19 cellular contexts compared by ENCODE assay signal in the genomic region with DNA sequence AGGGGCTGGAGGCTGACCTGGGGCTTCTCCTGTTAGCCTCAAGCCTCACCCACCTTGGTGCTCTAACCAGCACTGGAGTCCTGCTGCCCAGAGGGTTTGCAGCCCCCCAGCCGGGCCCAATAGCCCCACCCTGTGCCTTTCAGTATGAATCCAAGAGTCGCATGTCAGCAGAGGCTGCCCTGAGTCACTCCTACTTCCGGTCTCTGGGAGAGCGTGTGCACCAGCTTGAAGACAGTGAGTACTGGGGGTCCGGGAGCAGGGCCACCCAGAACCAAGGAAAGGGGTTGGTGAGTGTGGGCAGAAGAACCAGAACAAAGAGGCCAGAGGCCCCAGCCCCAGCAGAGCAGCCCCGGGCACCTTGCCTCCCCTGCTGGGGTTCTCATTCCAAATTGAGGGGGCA. TPM values are rescaled to one million over a fixed set of nuclear protein-coding genes. Genes with fewer than 3 reads are reported as not detected.
DNase-seq lines count a peak whose midpoint lies in the region; ATAC-seq, FAIRE-seq and TF ChIP-seq lines count a peak whose summit lies in the region.
"Had no signal": no experiment of that assay in that cellular context is flagged by ENCODE, and none has a peak within 500 bp of the region (broad histone marks: within the 10 kb centered on the region; RNA-seq: fewer than 3 reads in every experiment).

No MANE protein-coding gene starts in this region.

- DNase-seq in Daoy (ENCODE audit: low read depth) (peak; percentile 71), HFFc6 (no peak), thyroid gland (no peak), posterior vena cava (ENCODE audit: low spot score) (no peak), NCI-H1417 treated with DMSO at 0.1 percent for 48 hours (lab: John Stamatoyannopoulos, UW) (no peak), pancreas (no peak)
- no peak for DNase-seq in effector memory CD8-positive, alpha-beta T cell
- DNase-seq: CD8-positive, alpha-beta T cell; DMS53; H9; NCI-H1417; NCI-H187 treated with DMSO at 0.1 percent for 48 hours; NCI-H2227 treated with DMSO at 0.1 percent for 48 hours; NCI-H510A treated with DMSO at 0.1 percent for 48 hours; NCI-H774; PC-9 had no signal

- H3K27me3 ChIP-seq in OCI-LY3 (ENCODE audit: low read depth, low read length): no peaks in the 10 kb centered on the region
- no peaks in the 10 kb centered on the region for H3K27me3 ChIP-seq in thyroid gland
- H3K27me3 ChIP-seq in pancreas: no peaks in the 10 kb centered on the region

- no peaks in the 10 kb centered on the region for H4K20me1 ChIP-seq in OCI-LY3 (ENCODE audit: insufficient read depth, low read length)

- H3K4me1 ChIP-seq in OCI-LY3 (ENCODE audit: low read length) (peaks cover 19% of the 10 kb centered on the region), thyroid gland (peaks cover 0 to 7% of the 10 kb centered on the region in 2 donors), pancreas (no peaks in the 10 kb centered on the region)

- H3K9me3 Mint-ChIP-seq in HFFc6: no peaks in the 10 kb centered on the region
- H3K9me3 Mint-ChIP-seq in effector memory CD8-positive, alpha-beta T cell: no peaks in the 10 kb centered on the region
- H3K9me3 Mint-ChIP-seq: CD8-positive, alpha-beta T cell; H9 had no signal

- TF ChIP-seq CTCF in HFFc6 (IDR thresholded peaks at IDR 0.05) (no peak), OCI-LY3 (IDR thresholded peaks at IDR 0.05; ENCODE audit: low read depth, low read length) (no peak), thyroid gland (IDR thresholded peaks at IDR 0.05) (no peak), pancreas (IDR thresholded peaks at IDR 0.05) (no peak)

- H3K9me3 ChIP-seq in OCI-LY3 (ENCODE audit: insufficient read depth, low read length): no peaks in the 10 kb centered on the region
- no peaks in the 10 kb centered on the region for H3K9me3 ChIP-seq in thyroid gland
- no peaks in the 10 kb centered on the region for H3K9me3 ChIP-seq in pancreas
- H3K9me3 ChIP-seq: BLaER1 treated with 17β-estradiol and CSF1 and Interleukin-3, amounts not matched to agents 10 nM and 100 nM had no signal

- H3K27ac ChIP-seq in OCI-LY3 (ENCODE audit: low read length) (no peak overlapping the region), thyroid gland (no peak overlapping the region), pancreas (no peak overlapping the region)
- H3K27ac ChIP-seq: BLaER1 treated with 17β-estradiol and CSF1 and Interleukin-3, amounts not matched to agents 10 nM and 100 nM; PC-9; RWPE1 had no signal

- no peaks in the 10 kb centered on the region for H3K36me3 Mint-ChIP-seq in HFFc6 (ENCODE audit: low read depth)
- peaks cover 2% of the 10 kb centered on the region for H3K36me3 Mint-ChIP-seq in effector memory CD8-positive, alpha-beta T cell (ENCODE audit: insufficient read depth)
- H3K36me3 Mint-ChIP-seq: CD8-positive, alpha-beta T cell had no signal

- H3K27me3 Mint-ChIP-seq in HFFc6 (ENCODE audit: insufficient read depth): peaks cover 14% of the 10 kb centered on the region
- peaks cover 36 to 53% of the 10 kb centered on the region in 2 donors for H3K27me3 Mint-ChIP-seq in effector memory CD8-positive, alpha-beta T cell

- TF ChIP-seq POLR2A in thyroid gland (IDR thresholded peaks at IDR 0.05): no peak

- 85 to 88% methylated on average over 5 to 6 of the region's 6 CpGs for WGBS in thyroid gland, 2 donors
- 88 to 94% methylated on average over 6 of the region's 6 CpGs for WGBS in pancreas, 2 donors

- H2AFZ ChIP-seq in OCI-LY3 (ENCODE audit: low read depth, low read length): 0 out of 2 replicates have a peak overlapping the region, but pooled peaks have one; percentile 1
- H2AFZ ChIP-seq: PC-9 had no signal

- peak overlapping the region; percentile 74 for H3K4me2 ChIP-seq in OCI-LY3 (ENCODE audit: low read length)
- H3K4me2 ChIP-seq: PC-9 had no signal

- peak overlapping the region; percentile 69; the same call in 1 of the 2 replicates for H3K9ac ChIP-seq in OCI-LY3 (ENCODE audit: low read length)

- H3K4me3 Mint-ChIP-seq in HFFc6: peak overlapping the region; percentile 80; the same call in 1 of the 2 replicates
- H3K4me3 Mint-ChIP-seq in effector memory CD8-positive, alpha-beta T cell: peak overlapping the region; percentile 27 to 59

- intact Hi-C loops in thyroid gland (cut with DNase I): loop anchor here (5.0 to 10.0 kb wide), 3 partner anchors 42 to 125 kb away; no protein-coding TSS in a partner anchor
- intact Hi-C loops in posterior vena cava (cut with DNase I): no loop called here
- intact Hi-C loops in pancreas (cut with DNase I): loop anchor here in 1 of 3 donors (10.0 kb wide), 1 partner anchor 55 kb away; no protein-coding TSS in a partner anchor

- no peaks in the 10 kb centered on the region for H3K79me2 ChIP-seq in OCI-LY3 (ENCODE audit: low read length)

- no peak for FAIRE-seq in pancreas (lab: Jason Lieb, UNC)

- H3K4me3 ChIP-seq in OCI-LY3 (ENCODE audit: low read length) (peak overlapping the region; percentile 83), thyroid gland (replicated peaks in 1 of 3) (no peak overlapping the region), pancreas (no peak overlapping the region)
- H3K4me3 ChIP-seq: BLaER1 treated with 17β-estradiol and CSF1 and Interleukin-3, amounts not matched to agents 10 nM and 100 nM; PC-9 had no signal

- H3K36me3 ChIP-seq in OCI-LY3 (replicated peaks; ENCODE audit: low read depth, low read length) (no peaks in the 10 kb centered on the region), thyroid gland (no peaks in the 10 kb centered on the region), pancreas (no peaks in the 10 kb centered on the region)

- H3K4me1 Mint-ChIP-seq in HFFc6 (ENCODE audit: low read depth): peaks cover 15% of the 10 kb centered on the region
- H3K4me1 Mint-ChIP-seq in effector memory CD8-positive, alpha-beta T cell (ENCODE audit: low read depth in 2 of 2): peaks cover 6 to 11% of the 10 kb centered on the region in 2 donors

- H3K27ac Mint-ChIP-seq in HFFc6: no peak overlapping the region; the same call in 1 of the 2 replicates
- H3K27ac Mint-ChIP-seq in effector memory CD8-positive, alpha-beta T cell: peak overlapping the region in 1 of 2 donors; percentile 15
- H3K27ac Mint-ChIP-seq: CD8-positive, alpha-beta T cell had no signal

- no peak for ATAC-seq in effector memory CD8-positive, alpha-beta T cell (replicated peaks)
- no peak for ATAC-seq in pancreas
- ATAC-seq: CD8-positive, alpha-beta T cell had no signal

RNA-seq across cellular contexts. Expression of a gene that starts 25.6 kb away (rescaled TPM):
- total RNA-seq in Daoy (2014; rRNA removed; shearing (Covaris generic)): 0.60 and 0.80 TPM in 2 replicates
- 1 to 10 TPM in 4 of 6 experiments, under 1 TPM in 2; 0.33 to 2.9 (median 1.7) TPM for total RNA-seq in HFFc6 (2021; fragmentation: NEBNext Ultra II Directional; extraction: Animal tissue kit (Norgen Biotek cat#: 25700))
- 10 to 100 TPM; 13.6 to 22.4 (median 16.9) TPM for total RNA-seq in thyroid gland
- total RNA-seq in posterior vena cava: 1 to 10 TPM; 5.8 to 5.9 TPM
- 10 to 100 TPM in 5 of 6 donors, 1 to 10 TPM in 1; 7.7 to 31.0 (median 12.8) TPM for total RNA-seq in pancreas
- 10 to 100 TPM; 18.2 to 35.4 TPM for polyA plus RNA-seq in pancreas
